In genomic region chr7:31948041-31948440, GRCh38 we compare ENCODE assay signal across 11 cellular contexts.
DNase-seq lines count a peak whose midpoint lies in the region; ATAC-seq, FAIRE-seq and TF ChIP-seq lines count a peak whose summit lies in the region.
"Had no signal": no experiment of that assay in that cellular context is flagged by ENCODE, and none has a peak within 500 bp of the region (broad histone marks: within the 10 kb centered on the region; RNA-seq: fewer than 3 reads in every experiment).

No MANE protein-coding gene starts in this region.

- intact Hi-C loops in mucosa of descending colon (cut with DNase I, micrococcal nuclease) = no loop called here
- intact Hi-C loops in left ventricle myocardium inferior (cut with micrococcal nuclease) = no loop called here

- H3K27ac ChIP-seq in left ventricle myocardium inferior (replicated peaks) = no peak overlapping the region
- H3K27ac ChIP-seq: skin epidermis had no signal

- no peak for TF ChIP-seq CTCF in bronchial epithelial cell (IDR thresholded peaks at IDR 0.05; ENCODE audit: insufficient read depth, low read length, severe bottlenecking)
- no peak for TF ChIP-seq CTCF in mucosa of descending colon (IDR thresholded peaks at IDR 0.05)
- no peak for TF ChIP-seq CTCF in left ventricle myocardium inferior (IDR thresholded peaks at IDR 0.05; ENCODE audit: borderline replicate concordance)

- H3K36me3 ChIP-seq in bronchial epithelial cell (ENCODE audit: control insufficient read depth, insufficient read depth, low read length) = no peaks in the 10 kb centered on the region
- H3K36me3 ChIP-seq in mucosa of descending colon (ENCODE audit: low read depth) = no peaks in the 10 kb centered on the region
- no peaks in the 10 kb centered on the region for H3K36me3 ChIP-seq in left ventricle myocardium inferior

- H3K27me3 ChIP-seq in bronchial epithelial cell (ENCODE audit: control insufficient read depth, insufficient read depth, low read length) (no peaks in the 10 kb centered on the region), left ventricle myocardium inferior (ENCODE audit: low read depth) (no peaks in the 10 kb centered on the region)

- H3K4me3 ChIP-seq in bronchial epithelial cell (ENCODE audit: low read depth, low read length) (no peak overlapping the region), mucosa of descending colon (no peak overlapping the region), left ventricle myocardium inferior (no peak overlapping the region)
- H3K4me3 ChIP-seq: skin epidermis had no signal

- DNase-seq in DMS53 (lab: John Stamatoyannopoulos, UW) (peak; percentile 87), bronchial epithelial cell (ENCODE audit: low read depth) (peak; percentile 82), mucosa of descending colon (peak in 1 of 3 donors; percentile 14), DMS114 treated with DMSO at 0.1 percent for 48 hours (lab: John Stamatoyannopoulos, UW; ENCODE audit: unreplicated experiment) (no peak), left ventricle myocardium inferior (no peak)
- DNase-seq in activated CD4-positive, alpha-beta T cell treated with anti-CD3 and anti-CD28 coated beads, Interleukin-2, amount 50 U/mL, for 48 hours = no peak
- DNase-seq: islet precursor cell, NCI-H1048 had no signal

- ATAC-seq in HG03432 (IDR thresholded peaks at IDR 0.05; ENCODE audit: unreplicated experiment) = peak; percentile 69
- peak; percentile 100 for ATAC-seq in mucosa of descending colon
- no peak for ATAC-seq in HG02571 (IDR thresholded peaks at IDR 0.05; ENCODE audit: unreplicated experiment)

- no peak for FAIRE-seq in bronchial epithelial cell (lab: Jason Lieb, UNC)

- H3K4me1 ChIP-seq in mucosa of descending colon (ENCODE audit: low read depth) (peaks cover 13% of the 10 kb centered on the region), left ventricle myocardium inferior (peaks cover 58% of the 10 kb centered on the region)

- H3K9me3 ChIP-seq in mucosa of descending colon (peaks cover 10% of the 10 kb centered on the region), left ventricle myocardium inferior (replicated peaks) (peaks cover 28% of the 10 kb centered on the region)

Comparison
In these comparisons a context has a peak if more than half of its experiments do, and no peak if none do; other contexts are left out.
1. DNase-seq: peak in DMS53 (single experiment) and bronchial epithelial cell (single experiment); none in activated CD4-positive, alpha-beta T cell treated with anti-CD3 and anti-CD28 coated beads, Interleukin-2, amount 50 U/mL, for 48 hours (0 of 2), DMS114 treated with DMSO at 0.1 percent for 48 hours (single experiment) and left ventricle myocardium inferior (single experiment).